Comparison of ENCODE assay signal across 8 cellular contexts in the genomic region with DNA sequence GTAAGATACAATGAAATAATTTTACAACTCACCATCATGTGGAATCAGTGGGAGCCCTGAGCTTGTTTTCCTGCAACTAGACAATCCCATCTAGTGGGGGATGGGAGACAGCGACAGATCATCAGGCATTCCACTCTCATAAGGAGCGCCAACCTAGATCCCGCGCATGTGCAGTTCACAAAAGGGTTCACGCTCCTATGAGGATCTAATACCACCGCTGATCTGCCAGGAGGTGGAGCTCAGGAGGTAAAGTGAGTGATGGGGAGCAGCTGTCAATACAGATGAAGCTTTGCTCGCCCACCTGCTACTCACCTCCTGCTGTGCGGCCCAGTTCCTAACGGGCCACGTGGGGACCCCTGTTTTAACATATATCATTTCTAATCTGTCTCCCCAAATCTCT.
DNase-seq lines count a peak whose midpoint lies in the region; TF ChIP-seq lines count a peak whose summit lies in the region.
"Not testable (repeated sequence)": the region's sequence is repeated elsewhere in the genome, so short reads cannot be mapped to it uniquely, and the experiment has no call there.

No MANE protein-coding gene starts in this region.

- H3K27me3 ChIP-seq in A673 (replicated peaks; ENCODE audit: insufficient read depth, low read depth, low read length, poor library complexity); H9 (ENCODE audit: insufficient read depth, low read length): not testable (repeated sequence)

- H3K27me3 Mint-ChIP-seq in H9 (ENCODE audit: low read depth); chondrocyte (ENCODE audit: low read depth): not testable (repeated sequence)

- H3K79me2 ChIP-seq in H9 (ENCODE audit: insufficient read depth, low read length); OCI-LY7 (ENCODE audit: insufficient read depth, low read depth, low read length): not testable (repeated sequence)

- not testable (repeated sequence) for H3K23ac ChIP-seq in H9 (ENCODE audit: insufficient read length, low read depth, low read length)

- not testable (repeated sequence) for H3T11ph ChIP-seq in H9 (ENCODE audit: low read length)

- not testable (repeated sequence) for H2BK15ac ChIP-seq in H9 (ENCODE audit: low read depth, low read length)

- not testable (repeated sequence) for H4K91ac ChIP-seq in H9 (ENCODE audit: insufficient read length, low read depth, low read length)

- TF ChIP-seq POLR2A in NB4 (IDR thresholded peaks at IDR 0.05; ENCODE audit: extremely low read depth, insufficient read length) = not testable (repeated sequence)

- H3K36me3 ChIP-seq in A673 (ENCODE audit: insufficient read depth, low read length, poor library complexity, severe bottlenecking); OCI-LY7 (ENCODE audit: insufficient read depth, low read length): not testable (repeated sequence)

- not testable (repeated sequence) for H3K4ac ChIP-seq in H9 (ENCODE audit: low read depth, low read length)

- not testable (repeated sequence) for H3K4me1 ChIP-seq in A673 (ENCODE audit: insufficient read depth, low read length, poor library complexity, severe bottlenecking); H9 (ENCODE audit: insufficient read depth, low read length); OCI-LY7 (ENCODE audit: insufficient read depth, low read length, poor library complexity, severe bottlenecking)

- H4K20me1 ChIP-seq in H9 (ENCODE audit: control insufficient read depth, insufficient read depth, insufficient read length); OCI-LY7 (ENCODE audit: insufficient read depth, low read length): not testable (repeated sequence)

- H2AFZ ChIP-seq in H9 (ENCODE audit: low read length); OCI-LY7 (ENCODE audit: low read length): not testable (repeated sequence)

- H3K27ac Mint-ChIP-seq in H9; chondrocyte (ENCODE audit: unreplicated experiment): not testable (repeated sequence)

- not testable (repeated sequence) for H3K18ac ChIP-seq in H9 (ENCODE audit: insufficient read length, low read depth, low read length)

- H3K4me3 ChIP-seq in A673 (ENCODE audit: low read depth, low read length, poor library complexity, severe bottlenecking); NB4 (ENCODE audit: low read depth, low read length); OCI-LY7 (ENCODE audit: low read depth, low read length, poor library complexity, severe bottlenecking): not testable (repeated sequence)

- not testable (repeated sequence) for BruUV-seq in A673 (replicated peaks; lab: Mats Ljungman, UMichigan); OCI-LY7 (replicated peaks; lab: Mats Ljungman, UMichigan)

- not testable (repeated sequence) for H4K5ac ChIP-seq in H9 (ENCODE audit: insufficient read length, low read depth, low read length)

- not testable (repeated sequence) for H3K9ac ChIP-seq in H9 (ENCODE audit: extremely low read depth, insufficient read length, low read length)

- not testable (repeated sequence) for H3K9me2 ChIP-seq in OCI-LY7 (ENCODE audit: insufficient read depth, low read length)

- intact Hi-C loops in A673 (cut with micrococcal nuclease; ENCODE audit: unreplicated experiment); OCI-LY7 (cut with micrococcal nuclease; ENCODE audit: unreplicated experiment): not testable (repeated sequence)

- not testable (repeated sequence) for H2AK5ac ChIP-seq in H9 (ENCODE audit: insufficient read length, low read length)

- H2BK12ac ChIP-seq in H9 (ENCODE audit: insufficient read length, low read depth, low read length) = not testable (repeated sequence)

- H3K36me3 Mint-ChIP-seq in H9 (ENCODE audit: insufficient read depth in 1 of 3, low read depth in 3 of 3); chondrocyte (ENCODE audit: low read depth): not testable (repeated sequence)

- H3K4me2 ChIP-seq in H9 (ENCODE audit: insufficient read depth, insufficient read length, low read length); OCI-LY7 (ENCODE audit: low read length): not testable (repeated sequence)

- H3K23me2 ChIP-seq in H9 (ENCODE audit: insufficient read length, low read depth, low read length, poor library complexity, severe bottlenecking) = not testable (repeated sequence)

- not testable (repeated sequence) for H2BK5ac ChIP-seq in H9 (ENCODE audit: insufficient read length, low read length)

- not testable (repeated sequence) for H3K14ac ChIP-seq in H9 (ENCODE audit: insufficient read depth, low read length)

- CTCF ChIA-PET in A673 (lab: Charles Lee); OCI-LY7 (lab: Charles Lee; ENCODE audit: unreplicated experiment): not testable (repeated sequence)

- TF ChIP-seq CTCF in A673 (conservative IDR thresholded peaks at IDR 0.05; ENCODE audit: low read depth, low read length) (peak; percentile 34; the same call in 1 of the 2 replicates), H9 (conservative IDR thresholded peaks at IDR 0.05) (peak; percentile 63), VCaP (conservative IDR thresholded peaks at IDR 0.05) (peak; percentile 35; the same call in 1 of the 2 replicates), chondrocyte (IDR thresholded peaks at IDR 0.05) (peak; percentile 26)
- TF ChIP-seq CTCF in NB4 (IDR thresholded peaks at IDR 0.05; ENCODE audit: low read depth, low read length); OCI-LY7 (conservative IDR thresholded peaks at IDR 0.05; ENCODE audit: low read length): not testable (repeated sequence)

- WGBS in H9 (ENCODE audit: extremely low coverage, insufficient read length, low lambda C conversion rate) = no CpG with 5 or more reads among the region's 10 CpGs

- not testable (repeated sequence) for H3K4me1 Mint-ChIP-seq in H9
- peaks cover 24% of the 10 kb centered on the region for H3K4me1 Mint-ChIP-seq in chondrocyte (ENCODE audit: low read depth)

- DNase-seq in A673 (ENCODE audit: low spot score) (peak; percentile 26), H9 (peak; percentile 55), NB4 (ENCODE audit: low read depth) (peak; percentile 4), NCI-H460 (ENCODE audit: extremely low read depth, low read depth) (peak; percentile 24), OCI-LY7 (ENCODE audit: low spot score) (peak; percentile 1), left kidney (ENCODE audit: low read depth, low spot score) (peak; percentile 21)
- DNase-seq in chondrocyte (ENCODE audit: low spot score) = not testable (repeated sequence)

- not testable (repeated sequence) for H3K9me3 ChIP-seq in A673 (ENCODE audit: low read depth, low read length, poor library complexity, severe bottlenecking); H9 (ENCODE audit: control insufficient read depth, low read depth, low read length); OCI-LY7 (ENCODE audit: low read length)

- not testable (repeated sequence) for H3K56ac ChIP-seq in H9 (ENCODE audit: insufficient read length, low read depth, low read length)

- not testable (repeated sequence) for H3K9me3 Mint-ChIP-seq in H9; chondrocyte (ENCODE audit: low read depth)

- H3K79me1 ChIP-seq in H9 (ENCODE audit: insufficient read depth, low read depth, low read length, poor library complexity, severe bottlenecking) = not testable (repeated sequence)

- H2BK20ac ChIP-seq in H9 (ENCODE audit: low read depth, low read length, poor library complexity, severe bottlenecking) = not testable (repeated sequence)

- not testable (repeated sequence) for H2BK120ac ChIP-seq in H9 (ENCODE audit: low read depth, low read length, poor library complexity, severe bottlenecking)

- not testable (repeated sequence) for H3K4me3 Mint-ChIP-seq in H9; chondrocyte (ENCODE audit: unreplicated experiment)

- not testable (repeated sequence) for H3K27ac ChIP-seq in A673 (ENCODE audit: low read depth, low read length, poor library complexity, severe bottlenecking); H9 (ENCODE audit: insufficient read length, low read depth, low read length); OCI-LY7 (ENCODE audit: low read depth, low read length, poor library complexity, severe bottlenecking); VCaP

- POLR2A ChIA-PET in A673 (lab: Charles Lee; ENCODE audit: low non-redundant PET); OCI-LY7 (lab: Charles Lee): not testable (repeated sequence)

- H4K8ac ChIP-seq in H9 (replicated peaks; ENCODE audit: insufficient read length, low read depth, low read length) = not testable (repeated sequence)
